Comparison of ENCODE assay signal across 8 cellular contexts in the genomic region with DNA sequence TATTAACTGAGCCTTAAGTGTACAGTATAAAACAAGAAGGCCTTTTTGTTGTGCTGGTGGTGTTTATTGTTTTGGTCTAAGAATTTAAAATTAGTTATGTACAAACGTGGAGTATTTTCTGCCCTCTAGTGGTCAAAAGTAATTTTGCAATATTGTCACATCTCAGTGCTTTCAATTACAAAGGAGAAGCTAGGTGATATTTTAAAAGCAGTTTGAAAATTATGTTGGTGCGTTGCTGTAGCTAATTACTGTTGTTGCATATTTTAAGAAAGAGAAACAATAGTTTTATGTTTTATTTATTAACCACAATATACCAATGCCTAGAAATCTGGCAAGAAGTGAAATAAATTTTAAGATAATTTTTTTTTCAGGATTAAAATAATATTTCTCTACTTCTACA. TPM values are rescaled to one million over a fixed set of nuclear protein-coding genes. Genes with fewer than 3 reads are reported as not detected.
DNase-seq lines count a peak whose midpoint lies in the region; ATAC-seq, FAIRE-seq and TF ChIP-seq lines count a peak whose summit lies in the region.

No MANE protein-coding gene starts in this region.

- no peaks in the 10 kb centered on the region for H4K20me1 ChIP-seq in fibroblast of lung (ENCODE audit: control insufficient read depth, extremely low read depth, insufficient read depth, low read length)

- POLR2A ChIA-PET in RWPE1 (lab: Yijun Ruan, JAX; ENCODE audit: low non-redundant PET): no interaction called here

- no peaks in the 10 kb centered on the region for H3K4me1 ChIP-seq in fibroblast of lung (ENCODE audit: control insufficient read depth, extremely low read depth, insufficient read depth, low read length)

- H3K4me3 ChIP-seq in LNCaP clone FGC (ENCODE audit: low read depth, low read length): no peak overlapping the region
- H3K4me3 ChIP-seq in fibroblast of lung (replicated peaks in 1 of 4; ENCODE audit: control extremely low read depth in 1 of 4, insufficient read depth in 1 of 4, low read depth in 3 of 4, low read length in 4 of 4): no peak overlapping the region

- peaks cover 0 to 5% of the 10 kb centered on the region in 2 donors for H3K36me3 Mint-ChIP-seq in activated naive CD4-positive, alpha-beta T cell treated with anti-CD3 and anti-CD28 coated beads, Interleukin-2, amount 50 U/mL, for 72 hours

- peak; percentile 99 for FAIRE-seq in G401.6 (lab: Jason Lieb, UNC)

- no peak overlapping the region for H3K4me2 ChIP-seq in fibroblast of lung (ENCODE audit: extremely low read depth, insufficient read depth, low read length)

- H3K9ac ChIP-seq in fibroblast of lung (ENCODE audit: insufficient read depth, low read length): no peak overlapping the region

- H3K79me2 ChIP-seq in fibroblast of lung (ENCODE audit: control insufficient read depth, insufficient read depth, low read length): no peaks in the 10 kb centered on the region

- H3K36me3 ChIP-seq in fibroblast of lung (ENCODE audit: control insufficient read depth, insufficient read depth, low read length): no peaks in the 10 kb centered on the region

- ATAC-seq in stimulated activated naive CD8-positive, alpha-beta T cell treated with anti-CD3 and anti-CD28 coated beads, Interleukin-15, amount 100 ng/mL, for 72 hours: no peak
- ATAC-seq in activated naive CD4-positive, alpha-beta T cell treated with anti-CD3 and anti-CD28 coated beads, Interleukin-2, amount 50 U/mL, for 72 hours: no peak

- H3K27me3 ChIP-seq in fibroblast of lung (ENCODE audit: control insufficient read depth, insufficient read depth, low read length): no peaks in the 10 kb centered on the region

- H3K27ac ChIP-seq in RWPE1: no peak overlapping the region
- H3K27ac ChIP-seq in fibroblast of lung (ENCODE audit: insufficient read depth, low read length): no peak overlapping the region

- peaks cover 28% of the 10 kb centered on the region for H3K27me3 Mint-ChIP-seq in stimulated activated naive CD8-positive, alpha-beta T cell treated with anti-CD3 and anti-CD28 coated beads, Interleukin-15, amount 100 ng/mL, for 72 hours

- no peaks in the 10 kb centered on the region for H3K9me3 ChIP-seq in fibroblast of lung (ENCODE audit: control insufficient read depth, insufficient read depth, low read depth, low read length)

- no peak overlapping the region for H3K27ac Mint-ChIP-seq in stimulated activated naive CD8-positive, alpha-beta T cell treated with anti-CD3 and anti-CD28 coated beads, Interleukin-15, amount 100 ng/mL, for 72 hours
- no peak overlapping the region for H3K27ac Mint-ChIP-seq in activated naive CD4-positive, alpha-beta T cell treated with anti-CD3 and anti-CD28 coated beads, Interleukin-2, amount 50 U/mL, for 72 hours

- H2AFZ ChIP-seq in fibroblast of lung (ENCODE audit: low read length): no peak overlapping the region

- no peaks in the 10 kb centered on the region for H3K4me1 Mint-ChIP-seq in stimulated activated naive CD8-positive, alpha-beta T cell treated with anti-CD3 and anti-CD28 coated beads, Interleukin-15, amount 100 ng/mL, for 72 hours

- DNase-seq in LNCaP clone FGC (ENCODE audit: low read depth): no peak
- DNase-seq in RWPE1 (ENCODE audit: low spot score): peak; percentile 25
- DNase-seq in fibroblast of lung (ENCODE audit: low read depth in 2 of 2): peak; percentile 23 to 57
- DNase-seq in pons (ENCODE audit: low spot score): peak; percentile 80
- DNase-seq in stimulated activated naive CD8-positive, alpha-beta T cell treated with anti-CD3 and anti-CD28 coated beads, Interleukin-15, amount 100 ng/mL, for 72 hours: no peak
- DNase-seq in activated naive CD4-positive, alpha-beta T cell treated with anti-CD3 and anti-CD28 coated beads, Interleukin-2, amount 50 U/mL, for 72 hours (ENCODE audit: low spot score in 2 of 2): no peak
- no peak for DNase-seq in effector CD4-positive, alpha-beta T cell

- H3K4me3 Mint-ChIP-seq in stimulated activated naive CD8-positive, alpha-beta T cell treated with anti-CD3 and anti-CD28 coated beads, Interleukin-15, amount 100 ng/mL, for 72 hours: no peak overlapping the region

- H3K9me3 Mint-ChIP-seq in stimulated activated naive CD8-positive, alpha-beta T cell treated with anti-CD3 and anti-CD28 coated beads, Interleukin-15, amount 100 ng/mL, for 72 hours: no peaks in the 10 kb centered on the region
- no peaks in the 10 kb centered on the region for H3K9me3 Mint-ChIP-seq in activated naive CD4-positive, alpha-beta T cell treated with anti-CD3 and anti-CD28 coated beads, Interleukin-2, amount 50 U/mL, for 72 hours

- TF ChIP-seq CTCF in LNCaP clone FGC (IDR thresholded peaks at IDR 0.05; ENCODE audit: control insufficient read depth, extremely low read depth, insufficient read depth): peak; percentile 57
- peak; percentile 95 for TF ChIP-seq CTCF in RWPE1 (conservative IDR thresholded peaks at IDR 0.05; ENCODE audit: low read depth)
- peak in 1 of 2 donors; percentile 73 for TF ChIP-seq CTCF in fibroblast of lung (conservative IDR thresholded peaks at IDR 0.05 in 1 of 2, IDR thresholded peaks at IDR 0.05 in 1 of 2; ENCODE audit: low read depth in 1 of 2, low read length in 2 of 2)

- CTCF ChIA-PET in RWPE1 (lab: Yijun Ruan, JAX): interaction anchor here (0.6 to 1.1 kb wide), 18 partner anchors 10 to 735 kb away, joined by 3 to 5 read pairs (median 4); a partner anchor contains a TSS

RNA-seq across cellular contexts. Expression of a gene that starts 11.4 kb away (rescaled TPM):
- not detected in 2 replicates for total RNA-seq in fibroblast of lung
- not detected in 2 replicates for polyA plus RNA-seq in fibroblast of lung
- polyA plus RNA-seq in fibroblast of lung (2012): not detected in 2 replicates
- not detected in 2 replicates for polyA minus RNA-seq in fibroblast of lung (ENCODE audit: low replicate concordance)
- not detected for total RNA-seq in activated naive CD4-positive, alpha-beta T cell treated with anti-CD3 and anti-CD28 coated beads, Interleukin-2, amount 50 U/mL, for 72 hours

Comparison
In these comparisons a context has a peak if more than half of its experiments do, and no peak if none do; other contexts are left out.
1. DNase-seq: peak in RWPE1 (single experiment), fibroblast of lung (2 of 2) and pons (single experiment); none in LNCaP clone FGC (single experiment), stimulated activated naive CD8-positive, alpha-beta T cell treated with anti-CD3 and anti-CD28 coated beads, Interleukin-15, amount 100 ng/mL, for 72 hours (0 of 2), activated naive CD4-positive, alpha-beta T cell treated with anti-CD3 and anti-CD28 coated beads, Interleukin-2, amount 50 U/mL, for 72 hours (0 of 2) and effector CD4-positive, alpha-beta T cell (single experiment).